In the genomic region with DNA sequence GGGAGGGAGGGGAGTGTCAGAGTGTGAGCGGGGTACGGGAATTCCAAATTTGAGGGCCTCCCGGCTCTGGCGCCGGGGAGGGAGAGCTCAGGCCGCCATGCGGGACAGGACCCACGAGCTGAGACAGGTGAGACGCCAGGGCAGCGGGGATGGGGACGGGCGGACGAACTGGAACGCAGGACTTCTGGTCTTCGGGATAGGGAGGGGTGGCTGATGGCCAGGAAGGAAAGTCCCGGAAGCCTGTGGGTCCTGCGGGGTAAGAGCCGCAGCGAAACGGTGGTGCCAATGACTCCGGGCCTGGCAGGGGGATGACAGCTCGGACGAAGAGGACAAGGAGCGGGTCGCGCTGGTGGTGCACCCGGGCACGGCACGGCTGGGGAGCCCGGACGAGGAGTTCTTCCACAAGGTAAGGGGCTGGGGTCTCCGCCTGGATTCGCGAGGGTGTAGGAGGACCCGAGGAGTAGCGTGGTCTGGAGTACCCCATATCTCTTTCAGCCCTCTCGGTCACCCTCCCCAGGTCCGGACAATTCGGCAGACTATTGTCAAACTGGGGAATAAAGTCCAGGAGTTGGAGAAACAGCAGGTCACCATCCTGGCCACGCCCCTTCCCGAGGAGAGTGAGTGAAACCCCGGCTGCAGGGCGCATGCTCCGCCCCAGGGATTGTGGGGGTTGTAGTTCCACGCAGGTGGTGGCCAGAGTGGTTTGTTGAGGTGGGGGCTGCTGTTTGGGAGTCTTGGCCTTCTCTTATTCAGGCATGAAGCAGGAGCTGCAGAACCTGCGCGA, we compare ENCODE assay signal across 1 cellular context.
TF ChIP-seq lines count a peak whose summit lies in the region.

No MANE protein-coding gene starts in this region.

TF ChIP-seq in GM12878, 131 proteins besides CTCF, POLR2A, EP300 and RAD21 (continues in another document):
- no peak for TF ChIP-seq CBX3 (IDR thresholded peaks at IDR 0.05; ENCODE audit: borderline replicate concordance, low read depth)
- no peak for TF ChIP-seq CBX5 (IDR thresholded peaks at IDR 0.05; ENCODE audit: low read depth)
- peak; percentile 56 for TF ChIP-seq SP1 (IDR thresholded peaks at IDR 0.05; ENCODE audit: low read depth, low read length)
- TF ChIP-seq ZSCAN29 (IDR thresholded peaks at IDR 0.05), result no peak
- no peak for TF ChIP-seq FOXK2 (IDR thresholded peaks at IDR 0.05)
- peak; percentile 43 for TF ChIP-seq SREBF1 (IDR thresholded peaks at IDR 0.05; ENCODE audit: low read length)
- no peak for TF ChIP-seq MEF2A (IDR thresholded peaks at IDR 0.05; ENCODE audit: insufficient read depth, low read depth, low read length)
- TF ChIP-seq SIN3A (IDR thresholded peaks at IDR 0.05; ENCODE audit: low read depth, low read length), result 0 out of 2 replicates have a peak, but pooled peaks have one; percentile 41
- TF ChIP-seq, protein P1, sequence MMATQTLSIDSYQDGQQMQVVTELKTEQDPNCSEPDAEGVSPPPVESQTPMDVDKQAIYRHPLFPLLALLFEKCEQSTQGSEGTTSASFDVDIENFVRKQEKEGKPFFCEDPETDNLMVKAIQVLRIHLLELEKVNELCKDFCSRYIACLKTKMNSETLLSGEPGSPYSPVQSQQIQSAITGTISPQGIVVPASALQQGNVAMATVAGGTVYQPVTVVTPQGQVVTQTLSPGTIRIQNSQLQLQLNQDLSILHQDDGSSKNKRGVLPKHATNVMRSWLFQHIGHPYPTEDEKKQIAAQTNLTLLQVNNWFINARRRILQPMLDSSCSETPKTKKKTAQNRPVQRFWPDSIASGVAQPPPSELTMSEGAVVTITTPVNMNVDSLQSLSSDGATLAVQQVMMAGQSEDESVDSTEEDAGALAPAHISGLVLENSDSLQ (IDR thresholded peaks at IDR 0.05), result no peak
- no peak for TF ChIP-seq STAT1 (conservative IDR thresholded peaks at IDR 0.05)
- TF ChIP-seq, protein P2, sequence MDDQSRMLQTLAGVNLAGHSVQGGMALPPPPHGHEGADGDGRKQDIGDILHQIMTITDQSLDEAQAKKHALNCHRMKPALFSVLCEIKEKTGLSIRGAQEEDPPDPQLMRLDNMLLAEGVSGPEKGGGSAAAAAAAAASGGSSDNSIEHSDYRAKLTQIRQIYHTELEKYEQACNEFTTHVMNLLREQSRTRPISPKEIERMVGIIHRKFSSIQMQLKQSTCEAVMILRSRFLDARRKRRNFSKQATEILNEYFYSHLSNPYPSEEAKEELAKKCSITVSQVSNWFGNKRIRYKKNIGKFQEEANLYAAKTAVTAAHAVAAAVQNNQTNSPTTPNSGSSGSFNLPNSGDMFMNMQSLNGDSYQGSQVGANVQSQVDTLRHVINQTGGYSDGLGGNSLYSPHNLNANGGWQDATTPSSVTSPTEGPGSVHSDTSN (IDR thresholded peaks at IDR 0.05; ENCODE audit: insufficient replicate concordance, low read depth, low read length), result no peak
- no peak for TF ChIP-seq ELK1 (IDR thresholded peaks at IDR 0.05; ENCODE audit: low read depth, low read length)
- 0 out of 2 replicates have a peak, but pooled peaks have one; percentile 46 for TF ChIP-seq HDGF (IDR thresholded peaks at IDR 0.05)
- TF ChIP-seq BCL11A (IDR thresholded peaks at IDR 0.05; ENCODE audit: low read depth, low read length), result no peak
- TF ChIP-seq USF1 (IDR thresholded peaks at IDR 0.05; ENCODE audit: borderline replicate concordance, extremely low read length, insufficient read depth, low read depth, low read length), result no peak
- no peak for TF ChIP-seq TCF7 (IDR thresholded peaks at IDR 0.05; ENCODE audit: borderline replicate concordance)
- TF ChIP-seq, protein P3, sequence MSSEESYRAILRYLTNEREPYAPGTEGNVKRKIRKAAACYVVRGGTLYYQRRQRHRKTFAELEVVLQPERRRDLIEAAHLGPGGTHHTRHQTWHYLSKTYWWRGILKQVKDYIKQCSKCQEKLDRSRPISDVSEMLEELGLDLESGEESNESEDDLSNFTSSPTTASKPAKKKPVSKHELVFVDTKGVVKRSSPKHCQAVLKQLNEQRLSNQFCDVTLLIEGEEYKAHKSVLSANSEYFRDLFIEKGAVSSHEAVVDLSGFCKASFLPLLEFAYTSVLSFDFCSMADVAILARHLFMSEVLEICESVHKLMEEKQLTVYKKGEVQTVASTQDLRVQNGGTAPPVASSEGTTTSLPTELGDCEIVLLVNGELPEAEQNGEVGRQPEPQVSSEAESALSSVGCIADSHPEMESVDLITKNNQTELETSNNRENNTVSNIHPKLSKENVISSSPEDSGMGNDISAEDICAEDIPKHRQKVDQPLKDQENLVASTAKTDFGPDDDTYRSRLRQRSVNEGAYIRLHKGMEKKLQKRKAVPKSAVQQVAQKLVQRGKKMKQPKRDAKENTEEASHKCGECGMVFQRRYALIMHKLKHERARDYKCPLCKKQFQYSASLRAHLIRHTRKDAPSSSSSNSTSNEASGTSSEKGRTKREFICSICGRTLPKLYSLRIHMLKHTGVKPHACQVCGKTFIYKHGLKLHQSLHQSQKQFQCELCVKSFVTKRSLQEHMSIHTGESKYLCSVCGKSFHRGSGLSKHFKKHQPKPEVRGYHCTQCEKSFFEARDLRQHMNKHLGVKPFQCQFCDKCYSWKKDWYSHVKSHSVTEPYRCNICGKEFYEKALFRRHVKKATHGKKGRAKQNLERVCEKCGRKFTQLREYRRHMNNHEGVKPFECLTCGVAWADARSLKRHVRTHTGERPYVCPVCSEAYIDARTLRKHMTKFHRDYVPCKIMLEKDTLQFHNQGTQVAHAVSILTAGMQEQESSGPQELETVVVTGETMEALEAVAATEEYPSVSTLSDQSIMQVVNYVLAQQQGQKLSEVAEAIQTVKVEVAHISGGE (CRISPR knock-in tag; IDR thresholded peaks at IDR 0.05), result no peak
- TF ChIP-seq MYB (IDR thresholded peaks at IDR 0.05; ENCODE audit: borderline replicate concordance, low read depth, low read length), result no peak
- no peak for TF ChIP-seq POU2F2 (IDR thresholded peaks at IDR 0.05; ENCODE audit: borderline replicate concordance, low read depth, low read length)
- TF ChIP-seq SREBF2 (IDR thresholded peaks at IDR 0.05; ENCODE audit: low read length), result no peak
- no peak for TF ChIP-seq CHD1 (IDR thresholded peaks at IDR 0.05; ENCODE audit: low read depth, low read length)
- TF ChIP-seq, protein P4, sequence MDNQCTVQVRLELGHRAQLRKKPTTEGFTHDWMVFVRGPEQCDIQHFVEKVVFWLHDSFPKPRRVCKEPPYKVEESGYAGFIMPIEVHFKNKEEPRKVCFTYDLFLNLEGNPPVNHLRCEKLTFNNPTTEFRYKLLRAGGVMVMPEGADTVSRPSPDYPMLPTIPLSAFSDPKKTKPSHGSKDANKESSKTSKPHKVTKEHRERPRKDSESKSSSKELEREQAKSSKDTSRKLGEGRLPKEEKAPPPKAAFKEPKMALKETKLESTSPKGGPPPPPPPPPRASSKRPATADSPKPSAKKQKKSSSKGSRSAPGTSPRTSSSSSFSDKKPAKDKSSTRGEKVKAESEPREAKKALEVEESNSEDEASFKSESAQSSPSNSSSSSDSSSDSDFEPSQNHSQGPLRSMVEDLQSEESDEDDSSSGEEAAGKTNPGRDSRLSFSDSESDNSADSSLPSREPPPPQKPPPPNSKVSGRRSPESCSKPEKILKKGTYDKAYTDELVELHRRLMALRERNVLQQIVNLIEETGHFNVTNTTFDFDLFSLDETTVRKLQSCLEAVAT (IDR thresholded peaks at IDR 0.05), result no peak
- TF ChIP-seq, protein P5, sequence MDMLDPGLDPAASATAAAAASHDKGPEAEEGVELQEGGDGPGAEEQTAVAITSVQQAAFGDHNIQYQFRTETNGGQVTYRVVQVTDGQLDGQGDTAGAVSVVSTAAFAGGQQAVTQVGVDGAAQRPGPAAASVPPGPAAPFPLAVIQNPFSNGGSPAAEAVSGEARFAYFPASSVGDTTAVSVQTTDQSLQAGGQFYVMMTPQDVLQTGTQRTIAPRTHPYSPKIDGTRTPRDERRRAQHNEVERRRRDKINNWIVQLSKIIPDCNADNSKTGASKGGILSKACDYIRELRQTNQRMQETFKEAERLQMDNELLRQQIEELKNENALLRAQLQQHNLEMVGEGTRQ (IDR thresholded peaks at IDR 0.05; ENCODE audit: borderline replicate concordance, low read depth, low read length), result no peak
- TF ChIP-seq, protein P6, sequence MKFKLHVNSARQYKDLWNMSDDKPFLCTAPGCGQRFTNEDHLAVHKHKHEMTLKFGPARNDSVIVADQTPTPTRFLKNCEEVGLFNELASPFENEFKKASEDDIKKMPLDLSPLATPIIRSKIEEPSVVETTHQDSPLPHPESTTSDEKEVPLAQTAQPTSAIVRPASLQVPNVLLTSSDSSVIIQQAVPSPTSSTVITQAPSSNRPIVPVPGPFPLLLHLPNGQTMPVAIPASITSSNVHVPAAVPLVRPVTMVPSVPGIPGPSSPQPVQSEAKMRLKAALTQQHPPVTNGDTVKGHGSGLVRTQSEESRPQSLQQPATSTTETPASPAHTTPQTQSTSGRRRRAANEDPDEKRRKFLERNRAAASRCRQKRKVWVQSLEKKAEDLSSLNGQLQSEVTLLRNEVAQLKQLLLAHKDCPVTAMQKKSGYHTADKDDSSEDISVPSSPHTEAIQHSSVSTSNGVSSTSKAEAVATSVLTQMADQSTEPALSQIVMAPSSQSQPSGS (IDR thresholded peaks at IDR 0.05; ENCODE audit: low read length), result no peak
- TF ChIP-seq CBFB (IDR thresholded peaks at IDR 0.05; ENCODE audit: low read depth), result no peak
- no peak for TF ChIP-seq HDAC2 (IDR thresholded peaks at IDR 0.05)
- no peak for TF ChIP-seq YY1 (IDR thresholded peaks at IDR 0.05; ENCODE audit: low read depth, low read length)
- TF ChIP-seq E4F1 (IDR thresholded peaks at IDR 0.05; ENCODE audit: borderline replicate concordance, partially characterized antibody), result no peak
- TF ChIP-seq TCF12 (IDR thresholded peaks at IDR 0.05; ENCODE audit: low read depth, low read length), result no peak
- no peak for TF ChIP-seq MXI1 (IDR thresholded peaks at IDR 0.05; ENCODE audit: low read depth, low read length)
- no peak for TF ChIP-seq ZNF217 (IDR thresholded peaks at IDR 0.05)
- no peak for TF ChIP-seq SMAD1 (IDR thresholded peaks at IDR 0.05; ENCODE audit: low read depth, partially characterized antibody)
- TF ChIP-seq RBBP5 (conservative IDR thresholded peaks at IDR 0.05), result no peak
- peak; percentile 59; the same call in 1 of the 2 replicates for TF ChIP-seq GATAD2B (conservative IDR thresholded peaks at IDR 0.05; ENCODE audit: low read depth)
- TF ChIP-seq NFIC (IDR thresholded peaks at IDR 0.05; ENCODE audit: low read depth, low read length), result no peak
- TF ChIP-seq NFYA (IDR thresholded peaks at IDR 0.05; ENCODE audit: borderline replicate concordance, low read depth, low read length), result no peak
- TF ChIP-seq KAT2A (conservative IDR thresholded peaks at IDR 0.05; ENCODE audit: control insufficient read depth, low read depth, low read length), result no peak
- 0 out of 2 replicates have a peak, but pooled peaks have one; percentile 35 for TF ChIP-seq DPF2 (IDR thresholded peaks at IDR 0.05)
- TF ChIP-seq, protein P7, sequence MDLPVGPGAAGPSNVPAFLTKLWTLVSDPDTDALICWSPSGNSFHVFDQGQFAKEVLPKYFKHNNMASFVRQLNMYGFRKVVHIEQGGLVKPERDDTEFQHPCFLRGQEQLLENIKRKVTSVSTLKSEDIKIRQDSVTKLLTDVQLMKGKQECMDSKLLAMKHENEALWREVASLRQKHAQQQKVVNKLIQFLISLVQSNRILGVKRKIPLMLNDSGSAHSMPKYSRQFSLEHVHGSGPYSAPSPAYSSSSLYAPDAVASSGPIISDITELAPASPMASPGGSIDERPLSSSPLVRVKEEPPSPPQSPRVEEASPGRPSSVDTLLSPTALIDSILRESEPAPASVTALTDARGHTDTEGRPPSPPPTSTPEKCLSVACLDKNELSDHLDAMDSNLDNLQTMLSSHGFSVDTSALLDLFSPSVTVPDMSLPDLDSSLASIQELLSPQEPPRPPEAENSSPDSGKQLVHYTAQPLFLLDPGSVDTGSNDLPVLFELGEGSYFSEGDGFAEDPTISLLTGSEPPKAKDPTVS (IDR thresholded peaks at IDR 0.05; ENCODE audit: low read depth, low read length), result no peak
- no peak for TF ChIP-seq SMC3 (IDR thresholded peaks at IDR 0.05; ENCODE audit: borderline replicate concordance, low read length)
- no peak for TF ChIP-seq ZBTB33 (IDR thresholded peaks at IDR 0.05)
- no peak for TF ChIP-seq TARDBP (IDR thresholded peaks at IDR 0.05; ENCODE audit: borderline replicate concordance)
